16 cellular contexts compared by ENCODE assay signal in genomic region chr6:87574237-87574636, GRCh38. TPM values are rescaled to one million over a fixed set of nuclear protein-coding genes. Genes with fewer than 3 reads are reported as not detected.
DNase-seq lines count a peak whose midpoint lies in the region; ATAC-seq and TF ChIP-seq lines count a peak whose summit lies in the region.
"Had no signal": no experiment of that assay in that cellular context is flagged by ENCODE, and none has a peak within 500 bp of the region (broad histone marks: within the 10 kb centered on the region; RNA-seq: fewer than 3 reads in every experiment).

No MANE protein-coding gene starts in this region.

- H3K9me3 ChIP-seq in heart left ventricle: no peaks in the 10 kb centered on the region
- H3K9me3 ChIP-seq in endodermal cell (ENCODE audit: control insufficient read depth, low read length): peaks cover 9% of the 10 kb centered on the region
- H3K9me3 ChIP-seq in uterus: no peaks in the 10 kb centered on the region
- H3K9me3 ChIP-seq: BE2C, esophagus squamous epithelium, SJCRH30 had no signal

- H3K4me3 ChIP-seq in heart left ventricle (no peak overlapping the region), endodermal cell (ENCODE audit: low read length) (peak overlapping the region; percentile 32), uterus (no peak overlapping the region)
- H3K4me3 ChIP-seq: esophagus squamous epithelium, SJCRH30 had no signal

- no peak for DNase-seq in heart left ventricle
- DNase-seq in cardiac septum (ENCODE audit: low spot score): no peak
- peak; percentile 73 for DNase-seq in NCI-H510A treated with DMSO at 0.1 percent for 48 hours (lab: John Stamatoyannopoulos, UW)
- DNase-seq in endodermal cell: no peak
- DNase-seq in uterus: no peak
- no peak for DNase-seq in nucleus accumbens (lab: John Stamatoyannopoulos, UW)
- no peak for DNase-seq in RKO (ENCODE audit: low spot score)
- DNase-seq: activated CD4-positive, alpha-beta memory T cell treated with anti-CD3 and anti-CD28 coated beads, Interleukin-2, amount 10 ng/mL, durations not matched to agents 7 days and 5 days; BE2C; esophagus squamous epithelium; immature natural killer cell; NCI-H1694; SJCRH30; stimulated activated naive CD4-positive, alpha-beta T cell treated with Interleukin-2 at 50 U/mL for 16 hours had no signal

- H3K36me3 Mint-ChIP-seq in endodermal cell (ENCODE audit: low read depth): peaks cover 31% of the 10 kb centered on the region

- H3K27me3 ChIP-seq in heart left ventricle (no peaks in the 10 kb centered on the region), endodermal cell (ENCODE audit: control insufficient read depth, insufficient read depth, low read length, poor library complexity, severe bottlenecking) (no peaks in the 10 kb centered on the region), uterus (no peaks in the 10 kb centered on the region)
- H3K27me3 ChIP-seq: BE2C, esophagus squamous epithelium, SJCRH30 had no signal

- H3K4me1 ChIP-seq in heart left ventricle: peaks cover 0 to 36% (median 16%) of the 10 kb centered on the region in 12 donors
- peaks cover 4% of the 10 kb centered on the region for H3K4me1 ChIP-seq in endodermal cell (ENCODE audit: control insufficient read depth, insufficient read depth, low read length)
- peaks cover 9 to 15% of the 10 kb centered on the region in 2 donors for H3K4me1 ChIP-seq in uterus
- H3K4me1 ChIP-seq: BE2C, SJCRH30 had no signal

- peaks cover 2% of the 10 kb centered on the region for H3K9me3 Mint-ChIP-seq in endodermal cell
- H3K9me3 Mint-ChIP-seq: immature natural killer cell, neural crest cell had no signal

- ATAC-seq in heart left ventricle (peak in 3 of 4 donors; percentile 62 to 80 (median 66)), GM21786 (IDR thresholded peaks at IDR 0.05; ENCODE audit: unreplicated experiment) (no peak)

- H3K4me3 Mint-ChIP-seq in endodermal cell: no peak overlapping the region
- H3K4me3 Mint-ChIP-seq: activated CD4-positive, alpha-beta memory T cell treated with anti-CD3 and anti-CD28 coated beads, Interleukin-2, amount 10 ng/mL, durations not matched to agents 7 days and 5 days; neural crest cell had no signal

- H3K27ac ChIP-seq in heart left ventricle: peak overlapping the region in 1 of 12 donors; percentile 9
- H3K27ac ChIP-seq in endodermal cell (ENCODE audit: low read depth, low read length): no peak overlapping the region
- peak overlapping the region; percentile 28 to 75 for H3K27ac ChIP-seq in uterus
- H3K27ac ChIP-seq: esophagus squamous epithelium, SJCRH30 had no signal

- no peak for TF ChIP-seq POLR2A in heart left ventricle (IDR thresholded peaks at IDR 0.05)
- no peak for TF ChIP-seq POLR2A in uterus (IDR thresholded peaks at IDR 0.05)

- H3K27ac Mint-ChIP-seq in endodermal cell: peak overlapping the region; percentile 3
- H3K27ac Mint-ChIP-seq: activated CD4-positive, alpha-beta memory T cell treated with anti-CD3 and anti-CD28 coated beads, Interleukin-2, amount 10 ng/mL, durations not matched to agents 7 days and 5 days had no signal

- TF ChIP-seq CTCF in heart left ventricle (IDR thresholded peaks at IDR 0.05): no peak
- TF ChIP-seq CTCF in endodermal cell (conservative IDR thresholded peaks at IDR 0.05): no peak
- TF ChIP-seq CTCF in uterus (IDR thresholded peaks at IDR 0.05): no peak

- no peak overlapping the region for H3K9ac ChIP-seq in endodermal cell (ENCODE audit: extremely low read depth, low read length, poor library complexity, severe bottlenecking)

- peaks cover 31% of the 10 kb centered on the region for H3K4me1 Mint-ChIP-seq in endodermal cell

- WGBS in heart left ventricle, 4 donors: 15 to 30% (median 25%) methylated on average over 1 of the region's 1 CpG
- WGBS in endodermal cell (ENCODE audit: insufficient coverage in 1 of 2, insufficient read length in 1 of 2), 2 experiments: 67 to 91% methylated on average over 1 of the region's 1 CpG

- intact Hi-C loops in heart left ventricle (cut with DNase I): no loop called here
- intact Hi-C loops in cardiac septum (cut with DNase I): no loop called here
- intact Hi-C loops in uterus (cut with DNase I; ENCODE audit: low total_unique reads): no loop called here

- peaks cover 0 to 10% (median under 1%) of the 10 kb centered on the region in 9 donors for H3K36me3 ChIP-seq in heart left ventricle
- peaks cover 29% of the 10 kb centered on the region for H3K36me3 ChIP-seq in endodermal cell (ENCODE audit: control insufficient read depth, insufficient read depth, low read length)
- H3K36me3 ChIP-seq in uterus: no peaks in the 10 kb centered on the region
- H3K36me3 ChIP-seq: BE2C had no signal

- no peaks in the 10 kb centered on the region for H3K27me3 Mint-ChIP-seq in endodermal cell (ENCODE audit: insufficient read depth)
- H3K27me3 Mint-ChIP-seq: activated CD4-positive, alpha-beta memory T cell treated with anti-CD3 and anti-CD28 coated beads, Interleukin-2, amount 10 ng/mL, durations not matched to agents 7 days and 5 days had no signal

RNA-seq across cellular contexts. Expression of gene RARS2, which starts 15.6 kb away (rescaled TPM):
- total RNA-seq in heart left ventricle: 10 to 100 TPM; 13.3 to 24.2 (median 20.3) TPM
- 10 to 100 TPM; 10.2 to 21.2 TPM for polyA plus RNA-seq in heart left ventricle
- total RNA-seq in cardiac septum: 23.6 TPM
- total RNA-seq in endodermal cell: 10 to 100 TPM; 49.7 to 57.0 TPM
- 50.6 TPM for polyA plus RNA-seq in endodermal cell (2013, experiment 1 of 2)
- polyA plus RNA-seq in endodermal cell (2013, experiment 2 of 2): 50.1 TPM
- 10 to 100 TPM; 15.6 to 61.3 (median 44.1) TPM for total RNA-seq in uterus

RNA-seq across cellular contexts. Expression of gene ORC3, which starts 15.7 kb away (rescaled TPM):
- total RNA-seq in heart left ventricle (10 to 100 TPM; 15.2 to 28.6 (median 20.8) TPM), cardiac septum (23.0 TPM), endodermal cell (10 to 100 TPM; 48.3 to 62.4 TPM), uterus (10 to 100 TPM in 3 of 4 donors, 1 to 10 TPM in 1; 6.2 to 43.9 (median 24.8) TPM)
- 10 to 100 TPM; 15.4 to 18.8 TPM for polyA plus RNA-seq in heart left ventricle
- 48.7 TPM for polyA plus RNA-seq in endodermal cell (2013, experiment 1 of 2)
- polyA plus RNA-seq in endodermal cell (2013, experiment 2 of 2): 43.6 TPM
